26 cellular contexts compared by ENCODE assay signal in genomic region chr16:49932449-49932848, GRCh38.
"Had no signal": no experiment of that assay in that cellular context is flagged by ENCODE, and none has a peak within 500 bp of the region (broad histone marks: within the 10 kb centered on the region; RNA-seq: fewer than 3 reads in every experiment).

No MANE protein-coding gene starts in this region.

- DNase-seq: activated CD4-positive, alpha-beta T cell treated with anti-CD3 and anti-CD28 coated beads for 36 hours; activated CD4-positive, CD25-positive, alpha-beta regulatory T cell; activated CD8-positive, alpha-beta memory T cell treated with anti-CD3 and anti-CD28 coated beads, Interleukin-2, amount 10 ng/mL, durations not matched to agents 7 days and 5 days; activated CD8-positive, alpha-beta T cell treated with anti-CD3 and anti-CD28 coated beads, Interleukin-2, amount 10 ng/mL, durations not matched to agents 7 days and 5 days; activated naive CD4-positive, alpha-beta T cell treated with anti-CD3 and anti-CD28 coated beads for 36 hours; activated naive CD8-positive, alpha-beta T cell treated with anti-CD3 and anti-CD28 coated beads for 36 hours; activated T-cell treated with anti-CD3 and anti-CD28 coated beads for 4 hours; activated T-cell treated with anti-CD3 and anti-CD28 coated beads, Interleukin-2, amount 50 U/mL, for 72 hours; adrenal gland; body of pancreas; cerebellar nuclear complex; effector memory CD4-positive, alpha-beta T cell; erythroblast; gastrocnemius medialis; glutamatergic neuron; left colon; naive B cell; right lobe of liver; stimulated activated CD4-positive, alpha-beta T cell treated with anti-CD3 and anti-CD28 coated beads, Interleukin-2, amount 100 ng/mL, for 24 hours; stimulated activated naive B cell treated with anti-CD40 and anti-IgM and Interleukin-4, amounts not matched to agents 10 μg/mL and 1 μg/mL and 100 μg/mL, for 72 hours; stomach; T-cell; thyroid gland had no signal

- H3K36me3 Mint-ChIP-seq: activated CD8-positive, alpha-beta memory T cell treated with anti-CD3 and anti-CD28 coated beads, Interleukin-2, amount 10 ng/mL, durations not matched to agents 7 days and 5 days; activated naive CD8-positive, alpha-beta T cell treated with anti-CD3 and anti-CD28 coated beads for 36 hours; naive B cell; stimulated activated naive B cell treated with anti-CD40 and anti-IgM and Interleukin-4, amounts not matched to agents 10 μg/mL and 1 μg/mL and 100 μg/mL, for 72 hours; T-cell had no signal

- H3K4me1 ChIP-seq: adrenal gland, body of pancreas, gastrocnemius medialis, right lobe of liver, stomach had no signal

- H3K4me3 Mint-ChIP-seq: activated CD4-positive, alpha-beta T cell treated with anti-CD3 and anti-CD28 coated beads for 36 hours; activated CD8-positive, alpha-beta memory T cell treated with anti-CD3 and anti-CD28 coated beads, Interleukin-2, amount 10 ng/mL, durations not matched to agents 7 days and 5 days; activated CD8-positive, alpha-beta T cell treated with anti-CD3 and anti-CD28 coated beads, Interleukin-2, amount 10 ng/mL, durations not matched to agents 7 days and 5 days; activated naive CD4-positive, alpha-beta T cell treated with anti-CD3 and anti-CD28 coated beads for 36 hours; activated naive CD8-positive, alpha-beta T cell treated with anti-CD3 and anti-CD28 coated beads for 36 hours; activated T-cell treated with anti-CD3 and anti-CD28 coated beads, Interleukin-2, amount 50 U/mL, for 72 hours; naive B cell; stimulated activated naive B cell treated with anti-CD40 and anti-IgM and Interleukin-4, amounts not matched to agents 10 μg/mL and 1 μg/mL and 100 μg/mL, for 72 hours; T-cell had no signal

- H3K4me3 ChIP-seq: adrenal gland, body of pancreas, coronary artery, dorsolateral prefrontal cortex, gastrocnemius medialis, right lobe of liver, smooth muscle cell, stomach, thyroid gland had no signal

- H3K36me3 ChIP-seq: adrenal gland, gastrocnemius medialis, right lobe of liver, stomach, thyroid gland had no signal

- H3K27ac ChIP-seq: adrenal gland, body of pancreas, coronary artery, dorsolateral prefrontal cortex, gastrocnemius medialis, right lobe of liver, stomach, thyroid gland had no signal

- H3K4me2 ChIP-seq: smooth muscle cell had no signal

- H3K27me3 ChIP-seq: adrenal gland, body of pancreas, gastrocnemius medialis, right lobe of liver, thyroid gland had no signal

- H3K9me3 Mint-ChIP-seq: activated naive CD4-positive, alpha-beta T cell treated with anti-CD3 and anti-CD28 coated beads for 36 hours; activated naive CD8-positive, alpha-beta T cell treated with anti-CD3 and anti-CD28 coated beads for 36 hours; activated T-cell treated with anti-CD3 and anti-CD28 coated beads, Interleukin-2, amount 50 U/mL, for 72 hours; naive B cell; T-cell had no signal

- ATAC-seq: activated CD4-positive, alpha-beta T cell treated with anti-CD3 and anti-CD28 coated beads for 36 hours; activated CD8-positive, alpha-beta memory T cell treated with anti-CD3 and anti-CD28 coated beads, Interleukin-2, amount 10 ng/mL, durations not matched to agents 7 days and 5 days; activated CD8-positive, alpha-beta T cell treated with anti-CD3 and anti-CD28 coated beads, Interleukin-2, amount 10 ng/mL, durations not matched to agents 7 days and 5 days; activated T-cell treated with anti-CD3 and anti-CD28 coated beads, Interleukin-2, amount 50 U/mL, for 72 hours; body of pancreas; gastrocnemius medialis; left colon; right lobe of liver; stimulated activated naive B cell treated with anti-CD40 and anti-IgM and Interleukin-4, amounts not matched to agents 10 μg/mL and 1 μg/mL and 100 μg/mL, for 72 hours; T-cell had no signal

- H3K27ac Mint-ChIP-seq: activated CD4-positive, alpha-beta T cell treated with anti-CD3 and anti-CD28 coated beads for 36 hours; activated CD8-positive, alpha-beta memory T cell treated with anti-CD3 and anti-CD28 coated beads, Interleukin-2, amount 10 ng/mL, durations not matched to agents 7 days and 5 days; activated CD8-positive, alpha-beta T cell treated with anti-CD3 and anti-CD28 coated beads, Interleukin-2, amount 10 ng/mL, durations not matched to agents 7 days and 5 days; activated naive CD4-positive, alpha-beta T cell treated with anti-CD3 and anti-CD28 coated beads for 36 hours; activated naive CD8-positive, alpha-beta T cell treated with anti-CD3 and anti-CD28 coated beads for 36 hours; activated T-cell treated with anti-CD3 and anti-CD28 coated beads, Interleukin-2, amount 50 U/mL, for 72 hours; naive B cell; stimulated activated naive B cell treated with anti-CD40 and anti-IgM and Interleukin-4, amounts not matched to agents 10 μg/mL and 1 μg/mL and 100 μg/mL, for 72 hours; T-cell had no signal

- H3K4me1 Mint-ChIP-seq: activated CD4-positive, alpha-beta T cell treated with anti-CD3 and anti-CD28 coated beads for 36 hours; activated CD8-positive, alpha-beta memory T cell treated with anti-CD3 and anti-CD28 coated beads, Interleukin-2, amount 10 ng/mL, durations not matched to agents 7 days and 5 days; activated naive CD8-positive, alpha-beta T cell treated with anti-CD3 and anti-CD28 coated beads for 36 hours; naive B cell; stimulated activated naive B cell treated with anti-CD40 and anti-IgM and Interleukin-4, amounts not matched to agents 10 μg/mL and 1 μg/mL and 100 μg/mL, for 72 hours; T-cell had no signal

- H3K9me3 ChIP-seq: adrenal gland, body of pancreas, gastrocnemius medialis, right lobe of liver, stomach, thyroid gland had no signal
